20 cellular contexts compared by ENCODE assay signal in genomic region chr14:95877633-95878032, GRCh38. TPM values are rescaled to one million over a fixed set of nuclear protein-coding genes. Genes with fewer than 3 reads are reported as not detected.
DNase-seq lines count a peak whose midpoint lies in the region; ATAC-seq and TF ChIP-seq lines count a peak whose summit lies in the region.
"Had no signal": no experiment of that assay in that cellular context is flagged by ENCODE, and none has a peak within 500 bp of the region (broad histone marks: within the 10 kb centered on the region; RNA-seq: fewer than 3 reads in every experiment).

No MANE protein-coding gene starts in this region.

- no peak for TF ChIP-seq CTCF in osteocyte (IDR thresholded peaks at IDR 0.05)

- H3K4me1 ChIP-seq in HAP-1 (peaks cover 3% of the 10 kb centered on the region), iPS-18a (ENCODE audit: control insufficient read depth, low read depth, low read length) (peaks cover 24% of the 10 kb centered on the region)

- H3K9me3 ChIP-seq in HAP-1: no peaks in the 10 kb centered on the region
- no peaks in the 10 kb centered on the region for H3K9me3 ChIP-seq in iPS-18a (ENCODE audit: control insufficient read depth, low read depth, low read length)
- H3K9me3 ChIP-seq: left lung, transverse colon had no signal

- intact Hi-C loops in left ventricle myocardium superior (cut with micrococcal nuclease): no loop called here

- H3K9me3 Mint-ChIP-seq in activated T-helper 17 cell treated with anti-CD3 and anti-CD28 coated beads, Interleukin-2, amount 50 U/mL, for 72 hours: no peaks in the 10 kb centered on the region
- no peaks in the 10 kb centered on the region for H3K9me3 Mint-ChIP-seq in osteocyte (ENCODE audit: unreplicated experiment)
- H3K9me3 Mint-ChIP-seq: activated T-helper 2 cell treated with anti-CD3 and anti-CD28 coated beads, Interferon-gamma antibody, Interleukin-2, Interleukin-4, amounts not matched to agents 10 μg/mL and 5 μg/mL and 100 μg/mL, durations not matched to agents 14 hours and 24 hours and 36 hours; dendritic cell treated with granulocyte-macrophage colony-stimulating factor and Interleukin-4, amounts not matched to agents 40 ng/mL and 50 ng/mL, for 4 days; stimulated activated naive CD8-positive, alpha-beta T cell treated with anti-CD3 and anti-CD28 coated beads, Interleukin-15, amount 100 ng/mL, for 72 hours had no signal

- no peaks in the 10 kb centered on the region for H3K36me3 Mint-ChIP-seq in activated T-helper 17 cell treated with anti-CD3 and anti-CD28 coated beads, Interleukin-2, amount 50 U/mL, for 72 hours (ENCODE audit: low read depth)
- H3K36me3 Mint-ChIP-seq in osteocyte (ENCODE audit: unreplicated experiment): no peaks in the 10 kb centered on the region

- no peak overlapping the region for H3K27ac ChIP-seq in iPS-18a (ENCODE audit: low read length)
- H3K27ac ChIP-seq: KMS-11, left lung, transverse colon had no signal

- H3K27ac Mint-ChIP-seq in activated T-helper 17 cell treated with anti-CD3 and anti-CD28 coated beads, Interleukin-2, amount 50 U/mL, for 72 hours: no peak overlapping the region
- no peak overlapping the region for H3K27ac Mint-ChIP-seq in osteocyte (ENCODE audit: unreplicated experiment)
- H3K27ac Mint-ChIP-seq: activated CD4-positive, alpha-beta T cell treated with anti-CD3 and anti-CD28 coated beads for 36 hours; activated T-helper 2 cell treated with anti-CD3 and anti-CD28 coated beads, Interferon-gamma antibody, Interleukin-2, Interleukin-4, amounts not matched to agents 10 μg/mL and 5 μg/mL and 100 μg/mL, durations not matched to agents 14 hours and 24 hours and 36 hours; dendritic cell treated with granulocyte-macrophage colony-stimulating factor and Interleukin-4, amounts not matched to agents 40 ng/mL and 50 ng/mL, for 4 days had no signal

- ATAC-seq in activated T-helper 17 cell treated with anti-CD3 and anti-CD28 coated beads, Interleukin-2, amount 50 U/mL, for 72 hours (replicated peaks): no peak
- ATAC-seq in left ventricle myocardium superior: no peak
- ATAC-seq: activated CD4-positive, alpha-beta T cell treated with anti-CD3 and anti-CD28 coated beads for 36 hours; HCT116; left lung; stimulated activated naive CD8-positive, alpha-beta T cell treated with anti-CD3 and anti-CD28 coated beads, Interleukin-15, amount 100 ng/mL, for 72 hours had no signal

- H3K9ac ChIP-seq in iPS-18a (ENCODE audit: low read length): no peak overlapping the region
- H3K9ac ChIP-seq: KMS-11 had no signal

- H3K4me3 ChIP-seq in HAP-1: peak overlapping the region; percentile 53
- H3K4me3 ChIP-seq in iPS-18a (ENCODE audit: low read length): peak overlapping the region; percentile 64
- H3K4me3 ChIP-seq: left lung had no signal

- H3K4me1 Mint-ChIP-seq in activated T-helper 17 cell treated with anti-CD3 and anti-CD28 coated beads, Interleukin-2, amount 50 U/mL, for 72 hours: no peaks in the 10 kb centered on the region
- H3K4me1 Mint-ChIP-seq in osteocyte (ENCODE audit: unreplicated experiment): peaks cover 2% of the 10 kb centered on the region
- H3K4me1 Mint-ChIP-seq: activated CD4-positive, alpha-beta T cell treated with anti-CD3 and anti-CD28 coated beads for 36 hours had no signal

- DNase-seq in HAP-1 (ENCODE audit: low spot score in 2 of 2) (no peak), osteocyte (ENCODE audit: extremely low spot score, unreplicated experiment) (no peak), left ventricle myocardium superior (no peak), iPS-NIHi11 (ENCODE audit: low spot score) (no peak)
- DNase-seq in stimulated activated naive CD4-positive, alpha-beta T cell treated with Interleukin-2 at 50 U/mL for 16 hours (lab: John Stamatoyannopoulos, UW): no peak
- DNase-seq: activated CD4-positive, alpha-beta T cell treated with anti-CD3 and anti-CD28 coated beads for 36 hours; NCI-H2029 treated with DMSO at 0.1 percent for 48 hours; NCI-H446 treated with DMSO at 0.1 percent for 48 hours; RPMI8226; stimulated activated CD4-positive, alpha-beta T cell treated with anti-CD3 and anti-CD28 coated beads, Interleukin-1b, Interleukin-23, amount 100 ng/mL, for 48 hours; stimulated activated naive CD8-positive, alpha-beta T cell treated with anti-CD3 and anti-CD28 coated beads, Interleukin-15, amount 100 ng/mL, for 72 hours; transverse colon had no signal

- no peaks in the 10 kb centered on the region for H3K27me3 ChIP-seq in HAP-1 (ENCODE audit: low read depth)
- H3K27me3 ChIP-seq in iPS-18a (ENCODE audit: control insufficient read depth, insufficient read depth, low read length): peaks cover 23% of the 10 kb centered on the region

- in situ Hi-C loops in HAP-1 (cut with MboI; ENCODE audit: low sequenced_read_pairs): no loop called here

- H3K36me3 ChIP-seq in HAP-1 (replicated peaks): no peaks in the 10 kb centered on the region
- no peaks in the 10 kb centered on the region for H3K36me3 ChIP-seq in iPS-18a (ENCODE audit: control insufficient read depth, low read depth, low read length)
- H3K36me3 ChIP-seq: left lung, transverse colon had no signal

- H3K4me3 Mint-ChIP-seq in activated T-helper 17 cell treated with anti-CD3 and anti-CD28 coated beads, Interleukin-2, amount 50 U/mL, for 72 hours: peak overlapping the region; percentile 7
- H3K4me3 Mint-ChIP-seq in osteocyte (ENCODE audit: unreplicated experiment): peak overlapping the region; percentile 33
- H3K4me3 Mint-ChIP-seq: dendritic cell treated with granulocyte-macrophage colony-stimulating factor and Interleukin-4, amounts not matched to agents 40 ng/mL and 50 ng/mL, for 4 days had no signal

- H3K27me3 Mint-ChIP-seq in activated T-helper 17 cell treated with anti-CD3 and anti-CD28 coated beads, Interleukin-2, amount 50 U/mL, for 72 hours: peaks cover 45% of the 10 kb centered on the region
- peaks cover 67% of the 10 kb centered on the region for H3K27me3 Mint-ChIP-seq in osteocyte (ENCODE audit: unreplicated experiment)

RNA-seq across cellular contexts. Expression of gene TUNAR, which starts 1.0 kb away (rescaled TPM):
- not detected for total RNA-seq in activated T-helper 17 cell treated with anti-CD3 and anti-CD28 coated beads, Interleukin-2, amount 50 U/mL, for 72 hours
- 0.27 and 0.31 TPM in 2 replicates for total RNA-seq in osteocyte
- not detected for total RNA-seq in left ventricle myocardium superior
- total RNA-seq: activated CD4-positive, alpha-beta T cell treated with anti-CD3 and anti-CD28 coated beads for 36 hours; activated T-helper 2 cell treated with anti-CD3 and anti-CD28 coated beads, Interferon-gamma antibody, Interleukin-2, Interleukin-4, amounts not matched to agents 10 μg/mL and 5 μg/mL and 100 μg/mL, durations not matched to agents 14 hours and 24 hours and 36 hours; bronchial epithelial cell; left lung; transverse colon had no signal
